Comparison of ENCODE assay signal across 1 cellular context in the genomic region with DNA sequence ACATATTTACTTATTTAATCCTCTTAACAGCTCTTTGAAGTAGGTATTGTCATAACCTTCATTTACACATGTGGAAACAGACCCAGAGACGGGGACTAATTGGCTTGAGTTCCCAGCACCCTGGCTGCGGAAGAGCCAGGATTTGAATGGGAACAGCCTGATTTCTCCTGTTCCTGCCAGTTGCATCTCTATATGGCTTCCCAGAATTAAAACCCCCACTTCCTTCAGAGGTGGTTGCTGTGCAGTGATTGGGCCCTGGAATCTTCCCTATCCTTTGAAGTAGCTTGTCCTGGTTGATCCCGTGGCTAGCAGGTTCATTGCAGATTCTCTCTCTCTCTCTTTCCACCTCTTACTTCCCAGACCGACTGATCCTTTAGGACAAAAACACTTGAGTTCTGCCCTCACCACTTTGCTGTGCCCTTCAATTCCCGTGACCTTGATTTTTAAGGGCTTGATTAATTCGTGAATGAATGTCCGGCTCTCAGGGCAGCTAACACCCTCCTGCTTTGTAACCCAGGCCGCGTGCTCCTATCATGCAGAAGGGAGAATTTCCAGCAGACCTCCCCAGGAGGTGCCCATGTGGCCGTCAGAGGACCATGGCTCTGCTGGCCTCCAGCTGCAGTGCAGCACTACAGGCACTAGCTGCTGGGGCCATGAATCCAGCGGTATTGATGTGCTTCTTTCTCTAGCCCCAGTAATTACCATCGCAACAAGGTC.
A peak's percentile ranks its signal among the peaks of the same experiment; 100 is the strongest.
TF ChIP-seq lines count a peak whose summit lies in the region.

No MANE protein-coding gene starts in this region.

TF ChIP-seq in WTC11, 78 proteins besides CTCF, POLR2A, EP300 and RAD21 (continued from another document):
- TF ChIP-seq, protein P1, sequence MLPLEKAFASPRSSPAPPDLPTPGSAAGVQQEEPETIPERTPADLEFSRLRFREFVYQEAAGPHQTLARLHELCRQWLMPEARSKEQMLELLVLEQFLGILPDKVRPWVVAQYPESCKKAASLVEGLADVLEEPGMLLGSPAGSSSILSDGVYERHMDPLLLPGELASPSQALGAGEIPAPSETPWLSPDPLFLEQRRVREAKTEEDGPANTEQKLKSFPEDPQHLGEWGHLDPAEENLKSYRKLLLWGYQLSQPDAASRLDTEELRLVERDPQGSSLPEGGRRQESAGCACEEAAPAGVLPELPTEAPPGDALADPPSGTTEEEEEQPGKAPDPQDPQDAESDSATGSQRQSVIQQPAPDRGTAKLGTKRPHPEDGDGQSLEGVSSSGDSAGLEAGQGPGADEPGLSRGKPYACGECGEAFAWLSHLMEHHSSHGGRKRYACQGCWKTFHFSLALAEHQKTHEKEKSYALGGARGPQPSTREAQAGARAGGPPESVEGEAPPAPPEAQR (CRISPR knock-in tag; IDR thresholded peaks at IDR 0.05), result peak; percentile 50; the same call in 1 of the 2 replicates
- peak; percentile 86 for TF ChIP-seq ZNF423 (CRISPR knock-in tag; IDR thresholded peaks at IDR 0.05)
- TF ChIP-seq FOXK1 (CRISPR knock-in tag; IDR thresholded peaks at IDR 0.05), result peak; percentile 56; the same call in 1 of the 2 replicates
